Comparison of ENCODE assay signal across 19 cellular contexts in the genomic region with DNA sequence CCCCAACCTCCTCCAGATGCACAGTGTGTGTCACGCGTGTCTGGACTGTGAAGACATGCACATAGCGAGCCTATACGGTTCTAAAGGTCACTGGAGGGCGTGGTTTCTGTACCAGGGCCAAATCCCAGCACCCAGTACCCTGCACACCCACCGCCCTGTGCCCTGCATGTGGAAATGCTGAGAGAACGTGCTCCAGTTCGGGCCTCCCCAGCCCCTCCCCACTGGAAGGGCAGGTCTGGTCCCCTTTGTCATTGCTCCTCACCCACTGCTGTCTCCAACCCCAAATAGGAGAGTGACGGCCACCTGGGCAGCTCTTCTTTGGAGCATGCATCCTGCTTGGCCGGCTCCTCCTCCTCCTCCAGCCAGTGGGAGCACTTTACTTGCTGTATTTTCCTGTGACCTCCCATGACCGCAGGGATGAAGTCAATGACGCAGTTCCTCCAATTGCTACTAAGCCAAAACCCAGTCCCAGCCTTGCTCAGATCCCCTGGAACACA.
A peak's percentile ranks its signal among the peaks of the same experiment; 100 is the strongest.
DNase-seq lines count a peak whose midpoint lies in the region; ATAC-seq and TF ChIP-seq lines count a peak whose summit lies in the region.
"Had no signal": no experiment of that assay in that cellular context is flagged by ENCODE, and none has a peak within 500 bp of the region (broad histone marks: within the 10 kb centered on the region; RNA-seq: fewer than 3 reads in every experiment).

No MANE protein-coding gene starts in this region.

- peak; percentile 8 for ATAC-seq in Right ventricle myocardium inferior
- ATAC-seq: body of pancreas, T-cell had no signal

- WGBS in liver: 80% methylated on average over 12 of the region's 12 CpGs
- 68 to 76% methylated on average over 10 to 12 of the region's 12 CpGs for WGBS in tibial nerve, 2 donors

- intact Hi-C loops in Right ventricle myocardium inferior (cut with DNase I): loop anchor here (10.0 kb wide), 1 partner anchor 264 kb away; no protein-coding TSS in a partner anchor

- H3K4me3 ChIP-seq in right atrium auricular region (no peak overlapping the region), WERI-Rb-1 (ENCODE audit: low read depth, low read length) (no peak overlapping the region), liver (ENCODE audit: low read depth in 1 of 3, low read length in 3 of 3) (no peak overlapping the region), tibial nerve (no peak overlapping the region)
- H3K4me3 ChIP-seq: body of pancreas, hepatocyte had no signal

- TF ChIP-seq CTCF in right atrium auricular region (IDR thresholded peaks at IDR 0.05) (no peak), WERI-Rb-1 (IDR thresholded peaks at IDR 0.05; ENCODE audit: low read depth, low read length) (no peak), liver (IDR thresholded peaks at IDR 0.05; ENCODE audit: low read depth, low read length, missing input control) (no peak), tibial nerve (IDR thresholded peaks at IDR 0.05) (no peak)

- H3K9ac ChIP-seq in liver (ENCODE audit: low read depth in 1 of 2, low read length in 2 of 2): no peak overlapping the region
- H3K9ac ChIP-seq: KMS-11 had no signal

- TF ChIP-seq RAD21 in liver (IDR thresholded peaks at IDR 0.05): no peak

- DNase-seq in Right ventricle myocardium inferior (ENCODE audit: missing footprints): no peak
- no peak for DNase-seq in right atrium auricular region (ENCODE audit: low spot score)
- peak; percentile 60 for DNase-seq in WERI-Rb-1
- DNase-seq in tibial nerve (ENCODE audit: low spot score in 2 of 2): no peak
- no peak for DNase-seq in NK-92 (lab: John Stamatoyannopoulos, UW; ENCODE audit: unreplicated experiment)
- no peak for DNase-seq in SW 1271 (lab: John Stamatoyannopoulos, UW)
- DNase-seq in RKO (ENCODE audit: low spot score): no peak
- DNase-seq: activated naive CD8-positive, alpha-beta T cell treated with anti-CD3 and anti-CD28 coated beads for 36 hours; CD4-positive, alpha-beta memory T cell; cortex of kidney; DMS153; NCI-H187 treated with DMSO at 0.1 percent for 48 hours; NCI-H446; NK-92 treated with Interleukin-12 subunit alpha and Interleukin-12 subunit beta, amount 100 ng/mL, for 24 hours; T-cell had no signal

- H3K27ac ChIP-seq in right atrium auricular region (no peak overlapping the region), WERI-Rb-1 (peak overlapping the region; percentile 94), liver (ENCODE audit: low read depth in 1 of 2, low read length in 2 of 2) (no peak overlapping the region), tibial nerve (peak overlapping the region in 3 of 4 donors; percentile 25 to 73 (median 43))
- H3K27ac ChIP-seq: body of pancreas, hepatocyte, KMS-11 had no signal

- H3K27me3 ChIP-seq in right atrium auricular region (no peaks in the 10 kb centered on the region), WERI-Rb-1 (ENCODE audit: insufficient read depth, low read depth, severe bottlenecking) (no peaks in the 10 kb centered on the region), liver (ENCODE audit: control insufficient read depth in 4 of 4, insufficient read depth in 4 of 4, low read length in 3 of 4) (no peaks in the 10 kb centered on the region), tibial nerve (peaks cover 0 to 6% of the 10 kb centered on the region in 2 donors)
- H3K27me3 ChIP-seq: body of pancreas, hepatocyte had no signal

- H3K4me1 ChIP-seq in right atrium auricular region: peaks cover 0 to 34% of the 10 kb centered on the region in 2 donors
- peaks cover 0 to 10% (median 4%) of the 10 kb centered on the region in 4 donors for H3K4me1 ChIP-seq in liver (ENCODE audit: control insufficient read depth in 4 of 4, insufficient read depth in 4 of 4, low read length in 3 of 4)
- H3K4me1 ChIP-seq in tibial nerve: peaks cover 0 to 14% (median 0%) of the 10 kb centered on the region in 4 donors

- H3K36me3 ChIP-seq in right atrium auricular region (no peaks in the 10 kb centered on the region), WERI-Rb-1 (peaks cover 3% of the 10 kb centered on the region; the same call in 1 of the 2 replicates), liver (ENCODE audit: control insufficient read depth in 4 of 4, insufficient read depth in 3 of 4, low read depth in 1 of 4, low read length in 3 of 4) (no peaks in the 10 kb centered on the region), tibial nerve (no peaks in the 10 kb centered on the region)

- TF ChIP-seq EP300 in tibial nerve (IDR thresholded peaks at IDR 0.05): no peak

- TF ChIP-seq POLR2A in tibial nerve (IDR thresholded peaks at IDR 0.05): no peak

- H3K9me3 ChIP-seq in right atrium auricular region (no peaks in the 10 kb centered on the region), WERI-Rb-1 (ENCODE audit: severe bottlenecking) (no peaks in the 10 kb centered on the region), liver (ENCODE audit: control insufficient read depth in 4 of 4, low read length in 3 of 4) (no peaks in the 10 kb centered on the region), tibial nerve (no peaks in the 10 kb centered on the region)
- H3K9me3 ChIP-seq: body of pancreas had no signal

TF ChIP-seq in liver, 16 proteins besides CTCF, POLR2A, EP300 and RAD21:
- no peak for TF ChIP-seq YY1 (IDR thresholded peaks at IDR 0.05)
- TF ChIP-seq HNF4A (conservative IDR thresholded peaks at IDR 0.05): peak in 1 of 2 donors; percentile 47
- peak in 1 of 2 donors; percentile 39 for TF ChIP-seq RXRA (IDR thresholded peaks at IDR 0.05)
- peak; percentile 49 for TF ChIP-seq SP1 (IDR thresholded peaks at IDR 0.05)
- TF ChIP-seq FOXA1 (IDR thresholded peaks at IDR 0.05): no peak
- no peak for TF ChIP-seq GABPA (IDR thresholded peaks at IDR 0.05 in 1 of 2, conservative IDR thresholded peaks at IDR 0.05 in 1 of 2)

Comparison
In these comparisons a context has a peak if more than half of its experiments do, and no peak if none do; other contexts are left out.
1. H3K27ac ChIP-seq: peak in WERI-Rb-1 (single experiment) and tibial nerve (3 of 4); none in right atrium auricular region (0 of 2) and liver (0 of 2).